1 cellular context compared by ENCODE assay signal in the genomic region with DNA sequence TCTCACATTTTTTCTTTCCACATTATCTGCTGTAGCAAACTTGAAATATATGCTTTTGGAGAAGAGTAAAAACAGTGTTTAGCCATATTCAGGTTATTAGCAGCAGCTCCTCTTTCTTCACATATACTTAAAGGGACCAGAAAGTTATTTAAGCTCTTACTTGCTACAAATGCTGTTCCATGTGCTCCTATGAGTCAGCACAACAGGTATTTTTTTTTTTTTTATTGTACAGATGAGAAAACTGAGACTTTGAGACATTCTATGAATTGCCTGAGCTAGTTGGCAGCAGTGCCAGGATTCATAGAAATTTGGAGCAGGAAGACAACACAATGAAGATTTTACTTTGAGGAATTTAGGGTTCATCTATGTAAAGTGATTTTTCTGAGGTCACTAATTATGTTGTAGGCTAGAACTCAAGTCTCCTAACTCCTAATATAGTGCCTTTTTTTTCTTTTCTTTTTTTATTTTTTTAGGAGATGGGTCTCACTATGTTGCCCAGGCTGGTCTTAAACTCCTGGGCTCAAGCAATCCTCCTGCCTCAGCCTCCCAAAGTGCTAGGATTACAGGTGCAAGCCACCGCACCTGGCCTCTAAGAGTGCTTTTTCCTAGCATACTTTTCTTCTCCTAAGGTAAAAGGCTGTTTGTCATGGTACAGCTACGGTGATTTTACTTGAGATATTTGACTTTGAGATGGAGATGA.
TF ChIP-seq lines count a peak whose summit lies in the region.

No MANE protein-coding gene starts in this region.

TF ChIP-seq in HCT116, 20 proteins besides CTCF, POLR2A, EP300 and RAD21:
- TF ChIP-seq SP1 (IDR thresholded peaks at IDR 0.05; ENCODE audit: low read depth) (no peak), TCF7L2 (IDR thresholded peaks at IDR 0.05; ENCODE audit: borderline replicate concordance, extremely low read depth, insufficient read depth, insufficient read length) (no peak), FOSL1 (IDR thresholded peaks at IDR 0.05; ENCODE audit: low read depth) (peak; percentile 37; the same call in 1 of the 2 replicates)
- TF ChIP-seq, protein P1, sequence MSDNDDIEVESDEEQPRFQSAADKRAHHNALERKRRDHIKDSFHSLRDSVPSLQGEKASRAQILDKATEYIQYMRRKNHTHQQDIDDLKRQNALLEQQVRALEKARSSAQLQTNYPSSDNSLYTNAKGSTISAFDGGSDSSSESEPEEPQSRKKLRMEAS (IDR thresholded peaks at IDR 0.05): peak; percentile 62; the same call in 1 of the 2 replicates
